Comparison of ENCODE assay signal across 19 cellular contexts in genomic region chr19:41699968-41700323, GRCh38. TPM values are rescaled to one million over a fixed set of nuclear protein-coding genes. Genes with fewer than 3 reads are reported as not detected.
DNase-seq lines count a peak whose midpoint lies in the region; ATAC-seq and TF ChIP-seq lines count a peak whose summit lies in the region.
"Had no signal": no experiment of that assay in that cellular context is flagged by ENCODE, and none has a peak within 500 bp of the region (broad histone marks: within the 10 kb centered on the region; RNA-seq: fewer than 3 reads in every experiment).

No MANE protein-coding gene starts in this region.

- H3K4me1 Mint-ChIP-seq in natural killer cell: no peaks in the 10 kb centered on the region
- no peaks in the 10 kb centered on the region for H3K4me1 Mint-ChIP-seq in natural killer cell treated with Interleukin-12 subunit alpha and Interleukin-12 subunit beta and Interleukin-15 and Interleukin-18, amount 100 ng/mL, for 72 hours (ENCODE audit: low read depth in 2 of 2)
- peaks cover 2% of the 10 kb centered on the region for H3K4me1 Mint-ChIP-seq in osteocyte (ENCODE audit: unreplicated experiment)
- H3K4me1 Mint-ChIP-seq in CD4-positive, alpha-beta T cell (ENCODE audit: low read depth): no peaks in the 10 kb centered on the region

- no peaks in the 10 kb centered on the region for H3K36me3 Mint-ChIP-seq in natural killer cell
- no peaks in the 10 kb centered on the region for H3K36me3 Mint-ChIP-seq in natural killer cell treated with Interleukin-12 subunit alpha and Interleukin-12 subunit beta and Interleukin-15 and Interleukin-18, amount 100 ng/mL, for 72 hours
- no peaks in the 10 kb centered on the region for H3K36me3 Mint-ChIP-seq in osteocyte (ENCODE audit: unreplicated experiment)
- no peaks in the 10 kb centered on the region for H3K36me3 Mint-ChIP-seq in CD4-positive, alpha-beta T cell (ENCODE audit: low read depth)
- H3K36me3 Mint-ChIP-seq: IgD-negative memory B cell had no signal

- no peak overlapping the region for H3K27ac ChIP-seq in colonic mucosa
- no peak overlapping the region for H3K27ac ChIP-seq in CD4-positive, alpha-beta T cell (ENCODE audit: low read depth, low read length)
- H3K27ac ChIP-seq: C4-2B, HL-60 had no signal

- CTCF ChIA-PET in CD4-positive, alpha-beta T cell (lab: Charles Lee): no interaction called here

- H3K9me3 ChIP-seq in colonic mucosa: no peaks in the 10 kb centered on the region
- no peaks in the 10 kb centered on the region for H3K9me3 ChIP-seq in CD4-positive, alpha-beta T cell (ENCODE audit: control insufficient read depth, low read length)

- peak overlapping the region; percentile 53 to 77 for H3K9ac ChIP-seq in colonic mucosa (ENCODE audit: low read depth in 2 of 2, low read length in 2 of 2)

- POLR2A ChIA-PET in CD4-positive, alpha-beta T cell (lab: Charles Lee): no interaction called here

- H3K9me3 Mint-ChIP-seq in natural killer cell (no peaks in the 10 kb centered on the region), osteocyte (ENCODE audit: unreplicated experiment) (no peaks in the 10 kb centered on the region)
- no peaks in the 10 kb centered on the region for H3K9me3 Mint-ChIP-seq in natural killer cell treated with Interleukin-12 subunit alpha and Interleukin-12 subunit beta and Interleukin-15 and Interleukin-18, amount 100 ng/mL, for 72 hours
- H3K9me3 Mint-ChIP-seq in CD4-positive, alpha-beta T cell: no peaks in the 10 kb centered on the region
- H3K9me3 Mint-ChIP-seq: IgD-negative memory B cell had no signal

- DNase-seq in natural killer cell (peak; percentile 8), colonic mucosa (peak; percentile 22), osteocyte (ENCODE audit: extremely low spot score, unreplicated experiment) (peak; percentile 65)
- no peak for DNase-seq in natural killer cell treated with Interleukin-12 subunit alpha and Interleukin-12 subunit beta and Interleukin-15 and Interleukin-18, amount 100 ng/mL, for 72 hours (ENCODE audit: low spot score)
- DNase-seq in stimulated activated naive CD4-positive, alpha-beta T cell treated with Interleukin-2 at 50 U/mL for 16 hours (lab: John Stamatoyannopoulos, UW): no peak
- no peak for DNase-seq in CD4-positive, alpha-beta T cell
- DNase-seq: DMS153, EL, Kasumi-1, MM.1S, NCI-H1092 treated with DMSO at 0.1 percent for 48 hours, NCI-H187 treated with DMSO at 0.1 percent for 48 hours, NCI-H345, NCI-H526, SHP77 had no signal

- peaks cover 7% of the 10 kb centered on the region for H3K4me1 ChIP-seq in colonic mucosa

- H3K4me3 Mint-ChIP-seq in natural killer cell (no peak overlapping the region), osteocyte (ENCODE audit: unreplicated experiment) (no peak overlapping the region)
- H3K4me3 Mint-ChIP-seq in natural killer cell treated with Interleukin-12 subunit alpha and Interleukin-12 subunit beta and Interleukin-15 and Interleukin-18, amount 100 ng/mL, for 72 hours: no peak overlapping the region
- no peak overlapping the region for H3K4me3 Mint-ChIP-seq in CD4-positive, alpha-beta T cell
- H3K4me3 Mint-ChIP-seq: IgD-negative memory B cell had no signal

- intact Hi-C loops in natural killer cell (cut with micrococcal nuclease) (no loop called here), colonic mucosa (cut with DNase I) (no loop called here)
- intact Hi-C loops in CD4-positive, alpha-beta T cell (cut with DNase I, micrococcal nuclease): no loop called here

- no peaks in the 10 kb centered on the region for H3K27me3 ChIP-seq in colonic mucosa
- H3K27me3 ChIP-seq in CD4-positive, alpha-beta T cell (ENCODE audit: control insufficient read depth, insufficient read depth, low read length): peaks cover 12% of the 10 kb centered on the region

- no peak for ATAC-seq in natural killer cell
- no peak for ATAC-seq in natural killer cell treated with Interleukin-12 subunit alpha and Interleukin-12 subunit beta and Interleukin-15 and Interleukin-18, amount 100 ng/mL, for 72 hours
- ATAC-seq in GM21825 (IDR thresholded peaks at IDR 0.05; ENCODE audit: unreplicated experiment): no peak
- ATAC-seq in CD4-positive, alpha-beta T cell (ENCODE audit: poor library complexity): no peak

- H3K27me3 Mint-ChIP-seq in natural killer cell (ENCODE audit: low read depth in 2 of 2) (peaks cover 12 to 18% of the 10 kb centered on the region in 2 donors), osteocyte (ENCODE audit: unreplicated experiment) (no peaks in the 10 kb centered on the region)
- H3K27me3 Mint-ChIP-seq in natural killer cell treated with Interleukin-12 subunit alpha and Interleukin-12 subunit beta and Interleukin-15 and Interleukin-18, amount 100 ng/mL, for 72 hours: peaks cover 0 to 16% of the 10 kb centered on the region in 2 donors
- H3K27me3 Mint-ChIP-seq in CD4-positive, alpha-beta T cell: peaks cover 46% of the 10 kb centered on the region

- TF ChIP-seq CTCF in natural killer cell (IDR thresholded peaks at IDR 0.05) (no peak), colonic mucosa (IDR thresholded peaks at IDR 0.05) (no peak), osteocyte (IDR thresholded peaks at IDR 0.05) (no peak)
- no peak for TF ChIP-seq CTCF in CD4-positive, alpha-beta T cell (IDR thresholded peaks at IDR 0.05)

- H3K4me3 ChIP-seq in colonic mucosa: no peak overlapping the region

- H3K36me3 ChIP-seq in colonic mucosa: no peaks in the 10 kb centered on the region

- H3K27ac Mint-ChIP-seq in natural killer cell (no peak overlapping the region), osteocyte (ENCODE audit: unreplicated experiment) (no peak overlapping the region)
- H3K27ac Mint-ChIP-seq in natural killer cell treated with Interleukin-12 subunit alpha and Interleukin-12 subunit beta and Interleukin-15 and Interleukin-18, amount 100 ng/mL, for 72 hours: no peak overlapping the region
- no peak overlapping the region for H3K27ac Mint-ChIP-seq in CD4-positive, alpha-beta T cell
- H3K27ac Mint-ChIP-seq: IgD-negative memory B cell had no signal

RNA-seq across cellular contexts. Expression of gene CEACAM5, which starts 8.5 kb away (rescaled TPM):
- not detected for total RNA-seq in natural killer cell
- not detected for total RNA-seq in natural killer cell treated with Interleukin-12 subunit alpha and Interleukin-12 subunit beta and Interleukin-15 and Interleukin-18, amount 100 ng/mL, for 72 hours
- 1,000 to 10,000 TPM; 2,196 to 2,217 TPM for total RNA-seq in colonic mucosa
- not detected in 2 replicates for total RNA-seq in osteocyte
- total RNA-seq in CD4-positive, alpha-beta T cell: not detected

RNA-seq across cellular contexts. Expression of gene CEACAM7, which starts 11.9 kb away (rescaled TPM):
- not detected for total RNA-seq in natural killer cell
- total RNA-seq in natural killer cell treated with Interleukin-12 subunit alpha and Interleukin-12 subunit beta and Interleukin-15 and Interleukin-18, amount 100 ng/mL, for 72 hours: not detected
- total RNA-seq in colonic mucosa: 100 to 1,000 TPM; 329 to 919 TPM
- not detected in 2 replicates for total RNA-seq in osteocyte
- not detected for total RNA-seq in CD4-positive, alpha-beta T cell

RNA-seq across cellular contexts. Expression of gene CEACAM6, which starts 55.4 kb away (rescaled TPM):
- total RNA-seq in natural killer cell (not detected), colonic mucosa (100 to 1,000 TPM; 260 to 655 TPM), osteocyte (not detected in 2 replicates)
- not detected for total RNA-seq in natural killer cell treated with Interleukin-12 subunit alpha and Interleukin-12 subunit beta and Interleukin-15 and Interleukin-18, amount 100 ng/mL, for 72 hours
- not detected for total RNA-seq in CD4-positive, alpha-beta T cell

Comparison
In these comparisons a context has a peak if more than half of its experiments do, and no peak if none do; other contexts are left out.
1. DNase-seq: peak in natural killer cell (single experiment), colonic mucosa (single experiment) and osteocyte (single experiment); none in natural killer cell treated with Interleukin-12 subunit alpha and Interleukin-12 subunit beta and Interleukin-15 and Interleukin-18, amount 100 ng/mL, for 72 hours (single experiment), stimulated activated naive CD4-positive, alpha-beta T cell treated with Interleukin-2 at 50 U/mL for 16 hours (single experiment) and CD4-positive, alpha-beta T cell (0 of 10).
2. RNA of gene CEACAM5, which starts 8.5 kb away (total RNA-seq): 2,196 to 2,217 TPM in colonic mucosa; not detected in natural killer cell, not detected in natural killer cell treated with Interleukin-12 subunit alpha and Interleukin-12 subunit beta and Interleukin-15 and Interleukin-18, amount 100 ng/mL, for 72 hours, not detected in osteocyte and not detected in CD4-positive, alpha-beta T cell; every median in the first group is over 1,000 times any median in the second.
3. RNA of gene CEACAM7, which starts 11.9 kb away (total RNA-seq): 329 to 919 TPM in colonic mucosa; not detected in natural killer cell, not detected in natural killer cell treated with Interleukin-12 subunit alpha and Interleukin-12 subunit beta and Interleukin-15 and Interleukin-18, amount 100 ng/mL, for 72 hours, not detected in osteocyte and not detected in CD4-positive, alpha-beta T cell; every median in the first group is over 100 times any median in the second.
4. RNA of gene CEACAM6, which starts 55.4 kb away (total RNA-seq): 260 to 655 TPM in colonic mucosa; not detected in natural killer cell, not detected in natural killer cell treated with Interleukin-12 subunit alpha and Interleukin-12 subunit beta and Interleukin-15 and Interleukin-18, amount 100 ng/mL, for 72 hours, not detected in osteocyte and not detected in CD4-positive, alpha-beta T cell; every median in the first group is over 100 times any median in the second.